ENCODE assay signal across 15 cellular contexts in the genomic region with DNA sequence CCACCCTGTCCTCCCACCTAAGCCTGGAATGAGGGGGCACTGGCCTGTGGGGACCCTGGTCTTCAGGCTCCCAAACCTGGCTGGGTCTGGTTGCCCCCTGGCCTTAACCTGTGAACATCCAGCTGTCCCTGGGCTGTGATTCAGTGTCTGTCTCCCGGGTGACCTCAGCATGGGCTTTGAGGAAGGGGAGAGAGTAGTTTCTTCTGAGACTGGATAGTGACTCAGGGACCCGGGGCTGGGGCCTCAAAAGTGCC. TPM values are rescaled to one million over a fixed set of nuclear protein-coding genes. Genes with fewer than 3 reads are reported as not detected.
A peak's percentile ranks its signal among the peaks of the same experiment; 100 is the strongest.
DNase-seq lines count a peak whose midpoint lies in the region; ATAC-seq and TF ChIP-seq lines count a peak whose summit lies in the region.
"Had no signal": no experiment of that assay in that cellular context is flagged by ENCODE, and none has a peak within 500 bp of the region (broad histone marks: within the 10 kb centered on the region; RNA-seq: fewer than 3 reads in every experiment).

No MANE protein-coding gene starts in this region.

- no peaks in the 10 kb centered on the region for H3K36me3 ChIP-seq in iPS-20b (ENCODE audit: insufficient read depth, low read depth, low read length)

- peaks cover 2% of the 10 kb centered on the region for H3K36me3 Mint-ChIP-seq in progenitor cell of endocrine pancreas (ENCODE audit: insufficient read depth)
- H3K36me3 Mint-ChIP-seq: activated naive CD8-positive, alpha-beta T cell treated with anti-CD3 and anti-CD28 coated beads for 36 hours had no signal

- H3K27ac ChIP-seq in VCaP: peak overlapping the region; percentile 100
- no peak overlapping the region for H3K27ac ChIP-seq in iPS-20b (ENCODE audit: low read length)

- H3K4me1 Mint-ChIP-seq in progenitor cell of endocrine pancreas (ENCODE audit: low read depth): peaks cover 54% of the 10 kb centered on the region

- H3K4me3 ChIP-seq in iPS-20b (ENCODE audit: low read length): no peak overlapping the region; the same call in 1 of the 2 replicates

- H3K4me3 Mint-ChIP-seq in progenitor cell of endocrine pancreas (ENCODE audit: low read depth): peak overlapping the region; percentile 85
- H3K4me3 Mint-ChIP-seq: activated CD4-positive, alpha-beta T cell treated with anti-CD3 and anti-CD28 coated beads, Interleukin-2, amount 10 ng/mL, durations not matched to agents 7 days and 5 days; activated naive CD8-positive, alpha-beta T cell treated with anti-CD3 and anti-CD28 coated beads for 36 hours; activated T-cell treated with anti-CD3 and anti-CD28 coated beads, Interleukin-2, amount 50 U/mL, for 24 hours had no signal

- H3K27me3 ChIP-seq in iPS-20b (ENCODE audit: insufficient read depth, low read length): no peaks in the 10 kb centered on the region; the same call in 1 of the 2 replicates

- H3K27me3 Mint-ChIP-seq in progenitor cell of endocrine pancreas: peaks cover 2% of the 10 kb centered on the region

- H3K9ac ChIP-seq in iPS-20b (ENCODE audit: low read depth, low read length): peak overlapping the region; percentile 77; the same call in 1 of the 2 replicates

- no peaks in the 10 kb centered on the region for H3K9me3 ChIP-seq in iPS-20b (ENCODE audit: insufficient read depth, low read depth, low read length)

- ATAC-seq in HG02970 (IDR thresholded peaks at IDR 0.05; ENCODE audit: low FRiP score, unreplicated experiment): no peak

- DNase-seq in ELR (ENCODE audit: low read depth): peak; percentile 30
- DNase-seq in progenitor cell of endocrine pancreas (ENCODE audit: low spot score, unreplicated experiment): no peak
- no peak for DNase-seq in cerebellar nuclear complex (lab: John Stamatoyannopoulos, UW)
- DNase-seq in SKM-1 (lab: John Stamatoyannopoulos, UW; ENCODE audit: unreplicated experiment): no peak
- no peak for DNase-seq in COLO668 (lab: John Stamatoyannopoulos, UW; ENCODE audit: unreplicated experiment)
- DNase-seq: activated CD4-positive, alpha-beta T cell treated with anti-CD3 and anti-CD28 coated beads, Interleukin-2, amount 10 ng/mL, durations not matched to agents 7 days and 5 days; activated naive CD8-positive, alpha-beta T cell treated with anti-CD3 and anti-CD28 coated beads for 36 hours; activated T-cell treated with anti-CD3 and anti-CD28 coated beads, Interleukin-2, amount 50 U/mL, for 24 hours; effector memory CD4-positive, alpha-beta T cell; GOT3; NCI-H2227 treated with DMSO at 0.1 percent for 48 hours; stimulated activated CD8-positive, alpha-beta memory T cell treated with anti-CD3 and anti-CD28 coated beads, Interleukin-4, amount 100 ng/mL, for 48 hours had no signal

- peak overlapping the region; percentile 99 for H3K27ac Mint-ChIP-seq in progenitor cell of endocrine pancreas
- H3K27ac Mint-ChIP-seq: activated CD4-positive, alpha-beta T cell treated with anti-CD3 and anti-CD28 coated beads, Interleukin-2, amount 10 ng/mL, durations not matched to agents 7 days and 5 days; activated naive CD8-positive, alpha-beta T cell treated with anti-CD3 and anti-CD28 coated beads for 36 hours; activated T-cell treated with anti-CD3 and anti-CD28 coated beads, Interleukin-2, amount 50 U/mL, for 24 hours had no signal

- no peaks in the 10 kb centered on the region for H3K9me3 Mint-ChIP-seq in progenitor cell of endocrine pancreas (ENCODE audit: low read depth)
- H3K9me3 Mint-ChIP-seq: activated CD4-positive, alpha-beta T cell treated with anti-CD3 and anti-CD28 coated beads, Interleukin-2, amount 10 ng/mL, durations not matched to agents 7 days and 5 days; activated naive CD8-positive, alpha-beta T cell treated with anti-CD3 and anti-CD28 coated beads for 36 hours; activated T-cell treated with anti-CD3 and anti-CD28 coated beads, Interleukin-2, amount 50 U/mL, for 24 hours had no signal

- peaks cover 47% of the 10 kb centered on the region for H3K4me1 ChIP-seq in iPS-20b (ENCODE audit: insufficient read depth, low read length)

- TF ChIP-seq CTCF in VCaP (conservative IDR thresholded peaks at IDR 0.05) (no peak), progenitor cell of endocrine pancreas (IDR thresholded peaks at IDR 0.05; ENCODE audit: unreplicated experiment) (no peak)

RNA-seq across cellular contexts. Expression of a gene that starts 0.3 kb away (rescaled TPM):
- total RNA-seq in progenitor cell of endocrine pancreas: 172 and 183 TPM in 2 replicates

RNA-seq across cellular contexts. Expression of a gene that starts 11.8 kb away (rescaled TPM):
- 13.3 and 13.5 TPM in 2 replicates for total RNA-seq in progenitor cell of endocrine pancreas

RNA-seq across cellular contexts. Expression of a gene that starts 30.4 kb away (rescaled TPM):
- not detected in 2 replicates for total RNA-seq in progenitor cell of endocrine pancreas
- total RNA-seq: activated CD4-positive, alpha-beta T cell treated with anti-CD3 and anti-CD28 coated beads, Interleukin-2, amount 10 ng/mL, durations not matched to agents 7 days and 5 days; activated naive CD8-positive, alpha-beta T cell treated with anti-CD3 and anti-CD28 coated beads for 36 hours had no signal
